ENCODE assay signal across 22 cellular contexts in genomic region chr6:63140682-63141318, GRCh38.
DNase-seq lines count a peak whose midpoint lies in the region; ATAC-seq, FAIRE-seq and TF ChIP-seq lines count a peak whose summit lies in the region.
"Had no signal": no experiment of that assay in that cellular context is flagged by ENCODE, and none has a peak within 500 bp of the region (broad histone marks: within the 10 kb centered on the region; RNA-seq: fewer than 3 reads in every experiment).

No MANE protein-coding gene starts in this region.

- H3K4me1 ChIP-seq in HepG2 (ENCODE audit: insufficient read depth, low read length) (no peaks in the 10 kb centered on the region), lung (ENCODE audit: control insufficient read depth in 2 of 2, insufficient read depth in 2 of 2, low read length in 2 of 2) (no peaks in the 10 kb centered on the region), neural progenitor cell (no peaks in the 10 kb centered on the region)
- H3K4me1 ChIP-seq: Caco-2 had no signal

- no peaks in the 10 kb centered on the region for H3F3A ChIP-seq in neural progenitor cell (ENCODE audit: low read depth)

- ATAC-seq in HepG2 = peak; percentile 37; the same call in 2 of the 3 replicates
- ATAC-seq in lung (ENCODE audit: insufficient read depth, low FRiP score) = peak; percentile 90
- ATAC-seq: CD8-positive, alpha-beta T cell; GM12878 had no signal

- TF ChIP-seq EP300 in HepG2 (IDR thresholded peaks at IDR 0.05; ENCODE audit: low read depth in 2 of 2, low read length in 2 of 2) (no peak), HepG2 (CRISPR knock-in tag; IDR thresholded peaks at IDR 0.05; ENCODE audit: borderline replicate concordance) (no peak)

- 12% methylated on average over 2 of the region's 2 CpGs for WGBS in HepG2 (ENCODE audit: low lambda C conversion rate)
- WGBS in lung, 2 donors = 63 to 85% methylated on average over 2 of the region's 2 CpGs

- no peak for TF ChIP-seq POLR2A in HepG2 (IDR thresholded peaks at IDR 0.05; ENCODE audit: insufficient read depth in 1 of 2, low read depth in 2 of 2, low read length in 2 of 2)

- TF ChIP-seq CTCF in C4-2B (conservative IDR thresholded peaks at IDR 0.05) = peak; percentile 20
- TF ChIP-seq CTCF in LNCaP clone FGC (IDR thresholded peaks at IDR 0.05; ENCODE audit: control insufficient read depth, extremely low read depth, insufficient read depth) = no peak; the same call in 1 of the 2 replicates
- no peak for TF ChIP-seq CTCF in HepG2 (CRISPR knock-in tag; IDR thresholded peaks at IDR 0.05)
- TF ChIP-seq CTCF in lung (IDR thresholded peaks at IDR 0.05; ENCODE audit: control extremely low read depth, extremely low read depth) = no peak
- TF ChIP-seq CTCF in neural progenitor cell (IDR thresholded peaks at IDR 0.05) = no peak

- H3K9ac ChIP-seq in HepG2 (ENCODE audit: insufficient read depth, low read depth, low read length) (no peak overlapping the region), neural progenitor cell (no peak overlapping the region)
- H3K9ac ChIP-seq: GM23248 had no signal

- H3K4me2 ChIP-seq in HepG2 (ENCODE audit: low read depth, low read length) (no peak overlapping the region), neural progenitor cell (no peak overlapping the region)

- H3K4me3 ChIP-seq in LNCaP clone FGC (ENCODE audit: low read depth, low read length) (no peak overlapping the region), HepG2 (replicated peaks in 1 of 3; ENCODE audit: insufficient read depth in 1 of 3, low read depth in 2 of 3, low read length in 3 of 3) (no peak overlapping the region), lung (no peak overlapping the region), neural progenitor cell (no peak overlapping the region)
- H3K4me3 ChIP-seq: GM12878, GM23248 had no signal

- POLR2A ChIA-PET in HepG2 (lab: Yijun Ruan, JAX) = no interaction called here

- no peaks in the 10 kb centered on the region for H3K36me3 Mint-ChIP-seq in neural progenitor cell
- H3K36me3 Mint-ChIP-seq: CD4-positive, CD25-positive, alpha-beta regulatory T cell; CD8-positive, alpha-beta T cell had no signal

- no peaks in the 10 kb centered on the region for H3K36me3 ChIP-seq in HepG2 (replicated peaks in 1 of 2; ENCODE audit: control insufficient read depth in 1 of 2, insufficient read depth in 2 of 2, low read length in 2 of 2)
- H3K36me3 ChIP-seq in lung (ENCODE audit: control insufficient read depth in 2 of 2, insufficient read depth in 2 of 2, low read length in 2 of 2) = no peaks in the 10 kb centered on the region
- H3K36me3 ChIP-seq in neural progenitor cell = no peaks in the 10 kb centered on the region

- H3K9me3 Mint-ChIP-seq in neural progenitor cell = peaks cover 15% of the 10 kb centered on the region

- no peaks in the 10 kb centered on the region for H3K27me3 Mint-ChIP-seq in neural progenitor cell (ENCODE audit: insufficient read depth, low read depth)
- H3K27me3 Mint-ChIP-seq: CD4-positive, CD25-positive, alpha-beta regulatory T cell had no signal

- no peaks in the 10 kb centered on the region for H3K9me3 ChIP-seq in HepG2 (ENCODE audit: low read length)
- H3K9me3 ChIP-seq in lung (ENCODE audit: control insufficient read depth in 2 of 2, insufficient read depth in 1 of 2, low read length in 1 of 2) = no peaks in the 10 kb centered on the region
- H3K9me3 ChIP-seq in neural progenitor cell (ENCODE audit: low read depth) = no peaks in the 10 kb centered on the region
- H3K9me3 ChIP-seq: Caco-2 had no signal

- no peak for TF ChIP-seq RAD21 in HepG2 (CRISPR knock-in tag; IDR thresholded peaks at IDR 0.05)

- H3K4me1 Mint-ChIP-seq in neural progenitor cell = no peaks in the 10 kb centered on the region
- H3K4me1 Mint-ChIP-seq: CD4-positive, CD25-positive, alpha-beta regulatory T cell had no signal

- H3K27me3 ChIP-seq in HepG2 (ENCODE audit: control insufficient read depth in 1 of 2, insufficient read depth in 2 of 2, low read length in 2 of 2) (no peaks in the 10 kb centered on the region), lung (ENCODE audit: control insufficient read depth, insufficient read depth) (no peaks in the 10 kb centered on the region), neural progenitor cell (no peaks in the 10 kb centered on the region)

- H3K27ac ChIP-seq in C4-2B = peak overlapping the region; percentile 52
- H3K27ac ChIP-seq in HepG2 (ENCODE audit: extremely low read length, insufficient read depth, low read length) = no peak overlapping the region
- no peak overlapping the region for H3K27ac ChIP-seq in lung (ENCODE audit: low read depth in 1 of 2, low read length in 1 of 2)
- no peak overlapping the region for H3K27ac ChIP-seq in substantia nigra (ENCODE audit: low read depth, low read length, poor library complexity, severe bottlenecking)
- no peak overlapping the region for H3K27ac ChIP-seq in neural progenitor cell
- H3K27ac ChIP-seq: GM23248 had no signal

- H3K27ac Mint-ChIP-seq in neural progenitor cell = no peak overlapping the region
- H3K27ac Mint-ChIP-seq: CD4-positive, CD25-positive, alpha-beta regulatory T cell; CD8-positive, alpha-beta T cell had no signal

- BruUV-seq in HepG2 (replicated peaks; lab: Mats Ljungman, UMichigan) = no TSS peak

- H3K79me2 ChIP-seq in HepG2 (ENCODE audit: insufficient read depth, low read length) (no peaks in the 10 kb centered on the region), neural progenitor cell (ENCODE audit: low read depth) (no peaks in the 10 kb centered on the region)

- in situ Hi-C loops in HepG2 (cut with HindIII; ENCODE audit: extremely low pct_ligation_motif_present, low pct_unique_long_range_greater_than_20kb) = no loop called here

- no peak for FAIRE-seq in HepG2 (lab: Jason Lieb, UNC)
- FAIRE-seq: G401.6, GM12878, GM19239, H1 had no signal

- intact Hi-C loops in HepG2 (cut with micrococcal nuclease; ENCODE audit: unreplicated experiment) = no loop called here

- H4K20me1 ChIP-seq in HepG2 (ENCODE audit: insufficient read depth, low read length) (no peaks in the 10 kb centered on the region), neural progenitor cell (ENCODE audit: low read depth) (no peaks in the 10 kb centered on the region)

- CTCF ChIA-PET in HepG2 (lab: Yijun Ruan, JAX; ENCODE audit: low intra/inter-chr PET ratio, low total read pairs) = no interaction called here

- DNase-seq in LNCaP clone FGC (ENCODE audit: low read depth) (peak; percentile 67), HepG2 (ENCODE audit: low spot score) (no peak), lung (ENCODE audit: low spot score) (peak; percentile 67), substantia nigra (lab: John Stamatoyannopoulos, UW) (no peak), A172 (ENCODE audit: low spot score) (no peak), dermis blood vessel endothelial cell (no peak), neural progenitor cell (ENCODE audit: low spot score) (no peak)
- DNase-seq: 8988T; C1 segment of cervical spinal cord; Caco-2; CD4-positive, CD25-positive, alpha-beta regulatory T cell; CD8-positive, alpha-beta T cell; DMS 273 treated with DMSO at 0.1 percent for 48 hours; DND-41; GM23248; H7; HCEC 1CT had no signal

- H2AFZ ChIP-seq in HepG2 (ENCODE audit: low read length) (no peak overlapping the region), neural progenitor cell (replicated peaks) (no peak overlapping the region)
- H2AFZ ChIP-seq: GM23248 had no signal

- H3K4me3 Mint-ChIP-seq in neural progenitor cell = no peak overlapping the region
- H3K4me3 Mint-ChIP-seq: CD4-positive, CD25-positive, alpha-beta regulatory T cell; CD8-positive, alpha-beta T cell had no signal

TF ChIP-seq in HepG2, 621 proteins besides CTCF, POLR2A, EP300 and RAD21:
- TF ChIP-seq ZNF263 (CRISPR knock-in tag; IDR thresholded peaks at IDR 0.05) (no peak), CREBL2 (CRISPR knock-in tag; IDR thresholded peaks at IDR 0.05; ENCODE audit: borderline replicate concordance) (no peak), KDM4B (CRISPR knock-in tag; IDR thresholded peaks at IDR 0.05) (no peak), ZNF790 (CRISPR knock-in tag; IDR thresholded peaks at IDR 0.05; ENCODE audit: borderline replicate concordance) (no peak), ZSCAN21 (CRISPR knock-in tag; IDR thresholded peaks at IDR 0.05; ENCODE audit: borderline replicate concordance) (no peak)
- TF ChIP-seq, protein P1, sequence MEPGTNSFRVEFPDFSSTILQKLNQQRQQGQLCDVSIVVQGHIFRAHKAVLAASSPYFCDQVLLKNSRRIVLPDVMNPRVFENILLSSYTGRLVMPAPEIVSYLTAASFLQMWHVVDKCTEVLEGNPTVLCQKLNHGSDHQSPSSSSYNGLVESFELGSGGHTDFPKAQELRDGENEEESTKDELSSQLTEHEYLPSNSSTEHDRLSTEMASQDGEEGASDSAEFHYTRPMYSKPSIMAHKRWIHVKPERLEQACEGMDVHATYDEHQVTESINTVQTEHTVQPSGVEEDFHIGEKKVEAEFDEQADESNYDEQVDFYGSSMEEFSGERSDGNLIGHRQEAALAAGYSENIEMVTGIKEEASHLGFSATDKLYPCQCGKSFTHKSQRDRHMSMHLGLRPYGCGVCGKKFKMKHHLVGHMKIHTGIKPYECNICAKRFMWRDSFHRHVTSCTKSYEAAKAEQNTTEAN (CRISPR knock-in tag; conservative IDR thresholded peaks at IDR 0.05) = no peak

Comparison
In these comparisons a context has a peak if more than half of its experiments do, and no peak if none do; other contexts are left out.
1. DNase-seq: peak in LNCaP clone FGC (single experiment) and lung (single experiment); none in HepG2 (single experiment), substantia nigra (0 of 49), A172 (single experiment), dermis blood vessel endothelial cell (single experiment) and neural progenitor cell (single experiment).